Comparison of ENCODE assay signal across 8 cellular contexts in genomic region chr9:97632406-97632991, GRCh38. TPM values are rescaled to one million over a fixed set of nuclear protein-coding genes. Genes with fewer than 3 reads are reported as not detected.
A peak's percentile ranks its signal among the peaks of the same experiment; 100 is the strongest.
DNase-seq lines count a peak whose midpoint lies in the region; ATAC-seq and TF ChIP-seq lines count a peak whose summit lies in the region.

No MANE protein-coding gene starts in this region.

- in situ Hi-C loops in Panc1 (cut with HindIII; ENCODE audit: low pct_unique_long_range_greater_than_20kb, low sequenced_read_pairs) = no loop called here

- TF ChIP-seq CTCF in Panc1 (IDR thresholded peaks at IDR 0.05) (no peak), ascending aorta (IDR thresholded peaks at IDR 0.05) (no peak), sigmoid colon (IDR thresholded peaks at IDR 0.05) (no peak)

- no peaks in the 10 kb centered on the region for H3K9me3 Mint-ChIP-seq in CD4-positive, CD25-positive, alpha-beta regulatory T cell

- H3K27ac Mint-ChIP-seq in CD4-positive, CD25-positive, alpha-beta regulatory T cell = peak overlapping the region; percentile 99

- TSS peak; percentile 94 for BruUV-seq in Panc1 (replicated peaks; lab: Mats Ljungman, UMichigan)

- CTCF ChIA-PET in Panc1 (lab: Charles Lee) = no interaction called here

- H3K36me3 Mint-ChIP-seq in CD4-positive, CD25-positive, alpha-beta regulatory T cell = peaks cover 3% of the 10 kb centered on the region

- no peaks in the 10 kb centered on the region for H3K36me3 ChIP-seq in CD4-positive, CD25-positive, alpha-beta regulatory T cell (ENCODE audit: control insufficient read depth, insufficient read depth, low read length)
- H3K36me3 ChIP-seq in Panc1 (ENCODE audit: control insufficient read depth, insufficient read depth, low read length) = peaks cover 3% of the 10 kb centered on the region
- H3K36me3 ChIP-seq in ascending aorta = no peaks in the 10 kb centered on the region
- H3K36me3 ChIP-seq in sigmoid colon = no peaks in the 10 kb centered on the region

- H3K4me1 ChIP-seq in CD4-positive, CD25-positive, alpha-beta regulatory T cell (ENCODE audit: control insufficient read depth, insufficient read depth, low read length, poor library complexity, severe bottlenecking) = peaks cover 43% of the 10 kb centered on the region
- H3K4me1 ChIP-seq in Panc1 (ENCODE audit: control insufficient read depth, insufficient read depth, low read length) = peaks cover 22% of the 10 kb centered on the region
- peaks cover 10 to 25% of the 10 kb centered on the region in 2 donors for H3K4me1 ChIP-seq in ascending aorta
- H3K4me1 ChIP-seq in sigmoid colon = peaks cover 0 to 66% (median 50%) of the 10 kb centered on the region in 4 donors

- no peak for ATAC-seq in CD4-positive, CD25-positive, alpha-beta regulatory T cell (ENCODE audit: low read depth in 2 of 2)
- ATAC-seq in GM19397 (IDR thresholded peaks at IDR 0.05; ENCODE audit: unreplicated experiment) (peak; percentile 5), HG03520 (IDR thresholded peaks at IDR 0.05; ENCODE audit: unreplicated experiment) (peak; percentile 3), Panc1 (peak; percentile 26; the same call in 1 of the 2 replicates)

- no peak for TF ChIP-seq POLR2A in sigmoid colon (IDR thresholded peaks at IDR 0.05)

- H3K9me3 ChIP-seq in CD4-positive, CD25-positive, alpha-beta regulatory T cell (ENCODE audit: control insufficient read depth in 2 of 2, low read length in 2 of 2) = no peaks in the 10 kb centered on the region
- H3K9me3 ChIP-seq in Panc1 (ENCODE audit: control insufficient read depth, insufficient read depth, low read depth, low read length) (no peaks in the 10 kb centered on the region), ascending aorta (no peaks in the 10 kb centered on the region), iPS-18c (ENCODE audit: control insufficient read depth, insufficient read depth, low read length) (no peaks in the 10 kb centered on the region), sigmoid colon (no peaks in the 10 kb centered on the region)

- H3K27me3 Mint-ChIP-seq in CD4-positive, CD25-positive, alpha-beta regulatory T cell = peaks cover 5% of the 10 kb centered on the region

- H3K4me3 ChIP-seq in CD4-positive, CD25-positive, alpha-beta regulatory T cell (ENCODE audit: low read depth, low read length) = peak overlapping the region; percentile 97
- H3K4me3 ChIP-seq in Panc1 (ENCODE audit: low read depth in 2 of 2, low read length in 2 of 2) (peak overlapping the region; percentile 87 to 96), ascending aorta (peak overlapping the region; percentile 81 to 89), iPS-18c (ENCODE audit: insufficient read depth, low read depth, low read length) (peak overlapping the region; percentile 97), sigmoid colon (peak overlapping the region; percentile 73 to 91 (median 79))

- peak overlapping the region; percentile 96 for H3K27ac ChIP-seq in CD4-positive, CD25-positive, alpha-beta regulatory T cell (ENCODE audit: insufficient read depth, low read length, poor library complexity, severe bottlenecking)
- peak overlapping the region; percentile 95 for H3K27ac ChIP-seq in Panc1 (ENCODE audit: low read length)
- H3K27ac ChIP-seq in ascending aorta = peak overlapping the region; percentile 97 to 98
- peak overlapping the region; percentile 85 to 98 (median 94) for H3K27ac ChIP-seq in sigmoid colon

- no peaks in the 10 kb centered on the region for H3K27me3 ChIP-seq in CD4-positive, CD25-positive, alpha-beta regulatory T cell (ENCODE audit: control insufficient read depth, insufficient read depth, low read length)
- no peaks in the 10 kb centered on the region for H3K27me3 ChIP-seq in Panc1 (ENCODE audit: control insufficient read depth, insufficient read depth, low read length)
- no peaks in the 10 kb centered on the region for H3K27me3 ChIP-seq in ascending aorta
- no peaks in the 10 kb centered on the region for H3K27me3 ChIP-seq in sigmoid colon

- 1 to 2% methylated on average over 25 of the region's 25 CpGs for WGBS in sigmoid colon, 2 donors

- peak overlapping the region; percentile 96 to 99 (median 98) for H3K4me3 Mint-ChIP-seq in CD4-positive, CD25-positive, alpha-beta regulatory T cell

- TF ChIP-seq EP300 in sigmoid colon (IDR thresholded peaks at IDR 0.05) = no peak

- POLR2A ChIA-PET in Panc1 (lab: Charles Lee) = interaction anchor here (0.6 to 1.2 kb wide), 6 partner anchors 11 to 493 kb away, joined by 3 to 4 read pairs (median 3); no protein-coding TSS in a partner anchor

- no peak for DNase-seq in CD4-positive, CD25-positive, alpha-beta regulatory T cell
- DNase-seq in Panc1 (ENCODE audit: low read depth, low spot score) = peak; percentile 5
- peak in 1 of 2 donors; percentile 73 for DNase-seq in ascending aorta (ENCODE audit: low spot score in 2 of 2)
- DNase-seq in sigmoid colon = peak; percentile 86
- no peak for DNase-seq in kidney glomerular epithelial cell (lab: John Stamatoyannopoulos, UW)

- H3K4me1 Mint-ChIP-seq in CD4-positive, CD25-positive, alpha-beta regulatory T cell = peaks cover 32 to 64% (median 44%) of the 10 kb centered on the region in 4 donors

- intact Hi-C loops in Panc1 (cut with micrococcal nuclease; ENCODE audit: unreplicated experiment) = no loop called here
- intact Hi-C loops in ascending aorta (cut with DNase I) = loop anchor here (2.0 to 5.0 kb wide), 4 partner anchors 64 to 425 kb away; partner anchors contain the start of genes NANS, TDRD7 and XPA
- intact Hi-C loops in sigmoid colon (cut with DNase I) = loop anchor here (2.0 to 10.0 kb wide), 3 partner anchors 290 to 778 kb away; partner anchors contain the start of genes ANP32B, TRMO and ZNF782

RNA-seq across cellular contexts. Expression of gene TSTD2, which starts 0.7 kb away (rescaled TPM):
- total RNA-seq in CD4-positive, CD25-positive, alpha-beta regulatory T cell = 21.5 TPM
- polyA plus RNA-seq in CD4-positive, CD25-positive, alpha-beta regulatory T cell = 10 to 100 TPM in 1 of 4 donors, 1 to 10 TPM in 3; 5.5 to 13.3 (median 9.1) TPM
- total RNA-seq in Panc1 (2021; ENCODE audit: unreplicated experiment) = 10.1 TPM
- 6.8 TPM for polyA plus RNA-seq in Panc1 (2012; ENCODE audit: insufficient read length)
- 1.4 TPM for total RNA-seq in ascending aorta
- 10 to 100 TPM; 15.5 to 31.2 (median 24.9) TPM for total RNA-seq in sigmoid colon
- polyA plus RNA-seq in sigmoid colon = 10 to 100 TPM in 1 of 3 donors, 1 to 10 TPM in 2; 8.4 to 12.5 (median 10.0) TPM

RNA-seq across cellular contexts. Expression of gene NCBP1, which starts 1.1 kb away (rescaled TPM):
- 47.4 TPM for total RNA-seq in CD4-positive, CD25-positive, alpha-beta regulatory T cell
- 10 to 100 TPM; 18.0 to 30.1 (median 21.5) TPM for polyA plus RNA-seq in CD4-positive, CD25-positive, alpha-beta regulatory T cell
- total RNA-seq in Panc1 (2021; ENCODE audit: unreplicated experiment) (30.1 TPM), ascending aorta (5.1 TPM), sigmoid colon (10 to 100 TPM; 13.9 to 20.2 (median 18.7) TPM)
- 21.2 TPM for polyA plus RNA-seq in Panc1 (2012; ENCODE audit: insufficient read length)
- 10 to 100 TPM in 2 of 3 donors, 1 to 10 TPM in 1; 7.8 to 15.9 (median 12.5) TPM for polyA plus RNA-seq in sigmoid colon

Comparison
In these comparisons a context has a peak if more than half of its experiments do, and no peak if none do; other contexts are left out.
1. ATAC-seq: peak in GM19397 (single experiment), HG03520 (single experiment) and Panc1 (single experiment); none in CD4-positive, CD25-positive, alpha-beta regulatory T cell (0 of 2).
2. DNase-seq: peak in Panc1 (single experiment) and sigmoid colon (single experiment); none in CD4-positive, CD25-positive, alpha-beta regulatory T cell (0 of 3) and kidney glomerular epithelial cell (single experiment).
3. Peak in every context shown above with its lines, with median percentiles within 50 percentile points of each other: H3K27ac ChIP-seq and H3K4me3 ChIP-seq.